ENCODE assay signal across 10 cellular contexts in the genomic region with DNA sequence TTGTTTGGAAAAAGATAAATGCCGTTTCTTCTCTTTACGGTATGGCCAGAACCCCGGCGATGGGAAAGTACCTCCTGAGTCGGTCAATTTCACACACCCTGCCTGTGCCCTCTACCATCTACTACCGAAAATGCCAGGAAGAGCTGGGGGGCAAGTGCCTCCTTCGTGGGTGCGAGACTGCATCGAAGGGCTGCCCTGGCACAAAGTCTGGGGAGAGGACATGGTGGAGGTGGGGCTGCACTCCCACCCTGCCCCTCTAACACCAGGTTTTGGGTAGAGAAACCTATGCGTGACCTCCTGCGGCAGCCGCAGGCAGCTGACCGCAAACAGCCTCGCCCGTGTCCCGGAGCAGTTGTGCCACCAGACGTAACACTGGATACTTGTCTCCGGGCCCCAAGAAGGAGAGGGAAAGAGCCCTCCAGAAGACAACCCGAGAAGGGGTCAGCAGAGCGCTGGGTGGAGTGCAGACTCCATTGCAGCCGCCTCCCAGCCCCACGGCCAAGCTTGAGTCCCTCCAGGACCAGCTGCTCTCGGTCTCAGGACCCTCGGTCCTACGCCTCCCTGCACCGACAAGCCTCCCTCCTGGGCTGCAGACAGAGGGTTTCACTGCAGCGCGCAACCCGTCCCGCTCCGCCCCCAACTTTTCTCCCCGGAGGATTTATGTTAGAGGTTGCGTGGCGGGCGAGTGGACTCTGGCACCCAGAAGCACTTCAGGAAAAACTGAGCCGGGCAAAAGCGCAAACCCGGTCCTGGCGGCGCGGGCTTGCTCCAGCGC. TPM values are rescaled to one million over a fixed set of nuclear protein-coding genes. Genes with fewer than 3 reads are reported as not detected.
DNase-seq lines count a peak whose midpoint lies in the region; ATAC-seq and TF ChIP-seq lines count a peak whose summit lies in the region.
"Had no signal": no experiment of that assay in that cellular context is flagged by ENCODE, and none has a peak within 500 bp of the region (broad histone marks: within the 10 kb centered on the region; RNA-seq: fewer than 3 reads in every experiment).

No MANE protein-coding gene starts in this region.

- peaks cover 72% of the 10 kb centered on the region for H3K27me3 Mint-ChIP-seq in activated CD8-positive, alpha-beta T cell treated with anti-CD3 and anti-CD28 coated beads for 36 hours

- H3K4me1 Mint-ChIP-seq in activated CD8-positive, alpha-beta T cell treated with anti-CD3 and anti-CD28 coated beads for 36 hours (ENCODE audit: low read depth), result peaks cover 16% of the 10 kb centered on the region

- DNase-seq in H7, result peak; percentile 75
- DNase-seq in activated CD8-positive, alpha-beta T cell treated with anti-CD3 and anti-CD28 coated beads for 36 hours, result no peak
- DNase-seq in right cardiac atrium, result peak in 1 of 3 donors; percentile 58
- peak; percentile 80 for DNase-seq in sigmoid colon
- DNase-seq in NCI-H1105 (lab: John Stamatoyannopoulos, UW), result no peak
- DNase-seq in cerebellar cortex (ENCODE audit: low spot score), result no peak

- no peak overlapping the region for H3K27ac Mint-ChIP-seq in activated CD8-positive, alpha-beta T cell treated with anti-CD3 and anti-CD28 coated beads for 36 hours

- TF ChIP-seq EP300 in sigmoid colon (IDR thresholded peaks at IDR 0.05), result no peak

- H3K9me3 ChIP-seq in right cardiac atrium (ENCODE audit: control insufficient read depth, low read length) (no peaks in the 10 kb centered on the region), sigmoid colon (no peaks in the 10 kb centered on the region)
- H3K9me3 ChIP-seq: neutrophil had no signal

- H3K4me1 ChIP-seq in right cardiac atrium (ENCODE audit: control insufficient read depth, insufficient read depth, low read length), result peaks cover 4% of the 10 kb centered on the region
- peaks cover 0 to 17% (median 9%) of the 10 kb centered on the region in 4 donors for H3K4me1 ChIP-seq in sigmoid colon

- ATAC-seq in activated CD8-positive, alpha-beta T cell treated with anti-CD3 and anti-CD28 coated beads for 36 hours, result no peak
- ATAC-seq in right cardiac atrium, result peak; percentile 12 to 31
- no peak for ATAC-seq in HG03378 (IDR thresholded peaks at IDR 0.05; ENCODE audit: unreplicated experiment)
- no peak for ATAC-seq in GM21723 (IDR thresholded peaks at IDR 0.05; ENCODE audit: unreplicated experiment)

- no peak for TF ChIP-seq POLR2A in sigmoid colon (IDR thresholded peaks at IDR 0.05)

- no peak for TF ChIP-seq CTCF in activated CD8-positive, alpha-beta T cell treated with anti-CD3 and anti-CD28 coated beads for 36 hours (IDR thresholded peaks at IDR 0.05)
- no peak for TF ChIP-seq CTCF in sigmoid colon (IDR thresholded peaks at IDR 0.05)

- peak overlapping the region; percentile 31 for H3K4me3 Mint-ChIP-seq in activated CD8-positive, alpha-beta T cell treated with anti-CD3 and anti-CD28 coated beads for 36 hours

- WGBS in right cardiac atrium, result 12% methylated on average over 42 of the region's 42 CpGs
- 4 to 5% methylated on average over 42 of the region's 42 CpGs for WGBS in sigmoid colon, 2 donors

- intact Hi-C loops in activated CD8-positive, alpha-beta T cell treated with anti-CD3 and anti-CD28 coated beads for 36 hours (cut with micrococcal nuclease), result no loop called here
- intact Hi-C loops in right cardiac atrium (cut with DNase I), result no loop called here
- intact Hi-C loops in sigmoid colon (cut with DNase I), result loop anchor here (5.0 to 10.0 kb wide), 3 partner anchors 191 to 313 kb away; partner anchors contain the start of gene SNX2

- POLR2A ChIA-PET in activated CD8-positive, alpha-beta T cell treated with anti-CD3 and anti-CD28 coated beads for 36 hours (lab: Charles Lee), result no interaction called here

- H3K9me3 Mint-ChIP-seq in activated CD8-positive, alpha-beta T cell treated with anti-CD3 and anti-CD28 coated beads for 36 hours, result no peaks in the 10 kb centered on the region

- CTCF ChIA-PET in activated CD8-positive, alpha-beta T cell treated with anti-CD3 and anti-CD28 coated beads for 36 hours (lab: Charles Lee), result no interaction called here

- peaks cover 99% of the 10 kb centered on the region for H3K27me3 ChIP-seq in H7 (ENCODE audit: control insufficient read depth, insufficient read depth, low read length)
- H3K27me3 ChIP-seq in right cardiac atrium (ENCODE audit: control insufficient read depth, insufficient read depth), result no peaks in the 10 kb centered on the region
- peaks cover 0 to 43% (median 0%) of the 10 kb centered on the region in 3 donors for H3K27me3 ChIP-seq in sigmoid colon

- H3K27ac ChIP-seq in right cardiac atrium (ENCODE audit: low read length) (no peak overlapping the region), sigmoid colon (peak overlapping the region in 3 of 4 donors; percentile 83 to 88 (median 83))
- H3K27ac ChIP-seq: neutrophil had no signal

- H3K36me3 ChIP-seq in H7 (replicated peaks; ENCODE audit: control insufficient read depth, insufficient read depth, low read length) (no peaks in the 10 kb centered on the region), sigmoid colon (no peaks in the 10 kb centered on the region)
- H3K36me3 ChIP-seq: neutrophil had no signal

- no peaks in the 10 kb centered on the region for H3K36me3 Mint-ChIP-seq in activated CD8-positive, alpha-beta T cell treated with anti-CD3 and anti-CD28 coated beads for 36 hours (ENCODE audit: low read depth)

- H3K4me3 ChIP-seq in H7 (ENCODE audit: insufficient read depth, low read depth, low read length) (peak overlapping the region; percentile 46), right cardiac atrium (ENCODE audit: low read length) (peak overlapping the region; percentile 81), sigmoid colon (peak overlapping the region; percentile 70 to 85 (median 78))

RNA-seq across cellular contexts. Expression of gene PRDM6, which starts 0.8 kb away (rescaled TPM):
- total RNA-seq in H7 (2014; rRNA removed; shearing (Covaris generic)), result 0.21 TPM in 1 of 2 replicates, not detected in the other
- not detected for total RNA-seq in activated CD8-positive, alpha-beta T cell treated with anti-CD3 and anti-CD28 coated beads for 36 hours
- 1 to 10 TPM in 3 of 4 donors, under 1 TPM in 1; 0.65 to 2.4 (median 1.5) TPM for total RNA-seq in right cardiac atrium
- polyA plus RNA-seq in right cardiac atrium, result 0.48 TPM
- 10 to 100 TPM; 11.9 to 22.2 (median 18.7) TPM for total RNA-seq in sigmoid colon
- polyA plus RNA-seq in sigmoid colon, result 1 to 10 TPM in 1 of 3 donors, under 1 TPM in 1, not detected in 1; 0.60 to 1.1 TPM
- total RNA-seq: T-helper 2 cell treated with Interferon-gamma antibody and Interleukin-4, amounts not matched to agents 100 ng/mL and 5 ng/mL, for 36 hours had no signal

RNA-seq across cellular contexts. Expression of gene PPIC, which starts 51.7 kb away (rescaled TPM):
- 12.6 and 13.0 TPM in 2 replicates for total RNA-seq in H7 (2014; rRNA removed; shearing (Covaris generic))
- total RNA-seq in activated CD8-positive, alpha-beta T cell treated with anti-CD3 and anti-CD28 coated beads for 36 hours, result not detected
- 10 to 100 TPM; 41.8 to 51.3 (median 42.8) TPM for total RNA-seq in right cardiac atrium
- polyA plus RNA-seq in right cardiac atrium, result 47.3 TPM
- 10 to 100 TPM; 26.5 to 79.2 (median 58.4) TPM for total RNA-seq in sigmoid colon
- polyA plus RNA-seq in sigmoid colon, result 10 to 100 TPM; 21.6 to 42.7 (median 27.0) TPM
- total RNA-seq: T-helper 2 cell treated with Interferon-gamma antibody and Interleukin-4, amounts not matched to agents 100 ng/mL and 5 ng/mL, for 36 hours had no signal

Comparison
In these comparisons a context has a peak if more than half of its experiments do, and no peak if none do; other contexts are left out.
1. DNase-seq: peak in H7 (single experiment) and sigmoid colon (single experiment); none in activated CD8-positive, alpha-beta T cell treated with anti-CD3 and anti-CD28 coated beads for 36 hours (single experiment), NCI-H1105 (single experiment) and cerebellar cortex (single experiment).
2. ATAC-seq: peak in right cardiac atrium (2 of 2); none in activated CD8-positive, alpha-beta T cell treated with anti-CD3 and anti-CD28 coated beads for 36 hours (single experiment), HG03378 (single experiment) and GM21723 (single experiment).
3. RNA of gene PPIC, which starts 51.7 kb away (total RNA-seq): 26.5 to 79.2 TPM in sigmoid colon, 41.8 to 51.3 TPM in right cardiac atrium and 12.6 to 13.0 TPM in H7; not detected in activated CD8-positive, alpha-beta T cell treated with anti-CD3 and anti-CD28 coated beads for 36 hours; every median in the first group is over 10 times any median in the second.
4. Peak in every context shown above with its lines, with median percentiles within 50 percentile points of each other: H3K4me3 ChIP-seq.